In the genomic region with DNA sequence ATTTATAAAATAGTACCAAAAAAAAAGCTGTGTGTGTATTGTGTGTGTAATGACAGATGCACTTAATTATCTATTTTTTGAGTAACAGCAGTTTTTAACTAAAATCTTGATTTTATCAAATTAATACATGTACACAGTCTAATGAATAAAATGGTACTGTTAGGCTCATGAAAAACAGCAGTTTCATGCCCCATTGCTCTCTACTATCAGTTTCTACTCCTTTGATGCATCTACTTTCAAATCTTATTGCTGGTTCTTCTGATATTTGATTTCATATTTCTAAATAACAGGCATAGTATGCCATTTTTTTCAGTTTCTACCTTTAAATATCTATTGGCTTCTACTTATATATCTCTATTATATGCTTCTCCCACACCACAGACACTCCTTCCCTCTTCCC, we compare ENCODE assay signal across 21 cellular contexts.
DNase-seq lines count a peak whose midpoint lies in the region; ATAC-seq and TF ChIP-seq lines count a peak whose summit lies in the region.
"Had no signal": no experiment of that assay in that cellular context is flagged by ENCODE, and none has a peak within 500 bp of the region (broad histone marks: within the 10 kb centered on the region; RNA-seq: fewer than 3 reads in every experiment).

No MANE protein-coding gene starts in this region.

- TF ChIP-seq CTCF in glutamatergic neuron (IDR thresholded peaks at IDR 0.05; ENCODE audit: partially characterized antibody, unreplicated experiment): no peak
- TF ChIP-seq CTCF in right lobe of liver (IDR thresholded peaks at IDR 0.05): no peak
- TF ChIP-seq CTCF in gastrocnemius medialis (IDR thresholded peaks at IDR 0.05 in 4 of 5, conservative IDR thresholded peaks at IDR 0.05 in 1 of 5): no peak

- ATAC-seq in GM18502 (IDR thresholded peaks at IDR 0.05; ENCODE audit: poor library complexity, unreplicated experiment) (peak; percentile 69), GM19397 (IDR thresholded peaks at IDR 0.05; ENCODE audit: unreplicated experiment) (peak; percentile 58), GM21825 (IDR thresholded peaks at IDR 0.05; ENCODE audit: unreplicated experiment) (peak; percentile 73), HG03196 (IDR thresholded peaks at IDR 0.05; ENCODE audit: unreplicated experiment) (peak; percentile 59), right lobe of liver (no peak), gastrocnemius medialis (no peak)
- ATAC-seq: A549, left lung had no signal

- TF ChIP-seq POLR2A in right lobe of liver (IDR thresholded peaks at IDR 0.05) (no peak), gastrocnemius medialis (IDR thresholded peaks at IDR 0.05) (no peak)

- no peak overlapping the region for H3K27ac ChIP-seq in right lobe of liver
- no peak overlapping the region for H3K27ac ChIP-seq in gastrocnemius medialis
- H3K27ac ChIP-seq: A549, KMS-11, left lung, ovary, transverse colon had no signal

- peaks cover 5% of the 10 kb centered on the region for H3K36me3 Mint-ChIP-seq in glutamatergic neuron (ENCODE audit: unreplicated experiment)
- H3K36me3 Mint-ChIP-seq in immature natural killer cell: peaks cover 0 to 4% (median 3%) of the 10 kb centered on the region in 3 donors
- H3K36me3 Mint-ChIP-seq: CD14-positive monocyte had no signal

- H3K4me3 ChIP-seq in right lobe of liver (no peak overlapping the region), gastrocnemius medialis (no peak overlapping the region)
- H3K4me3 ChIP-seq: A549, left lung, ovary, transverse colon had no signal

- H3K4me3 Mint-ChIP-seq in glutamatergic neuron (ENCODE audit: unreplicated experiment) (no peak overlapping the region), immature natural killer cell (no peak overlapping the region)
- H3K4me3 Mint-ChIP-seq: CD14-positive monocyte; T-helper 2 cell treated with Interferon-gamma antibody and Interleukin-4, amounts not matched to agents 5 μg/mL and 100 μg/mL, for 36 hours had no signal

- intact Hi-C loops in right lobe of liver (cut with DNase I) (no loop called here), gastrocnemius medialis (cut with DNase I; ENCODE audit: low total_unique reads) (no loop called here)

- H3K36me3 ChIP-seq in right lobe of liver: no peaks in the 10 kb centered on the region
- H3K36me3 ChIP-seq in gastrocnemius medialis: no peaks in the 10 kb centered on the region
- H3K36me3 ChIP-seq: left lung, ovary, transverse colon had no signal

- H3K27me3 Mint-ChIP-seq in glutamatergic neuron (ENCODE audit: unreplicated experiment) (no peaks in the 10 kb centered on the region), immature natural killer cell (ENCODE audit: low read depth in 3 of 3) (peaks cover 0 to 2% (median 0%) of the 10 kb centered on the region in 3 donors)

- H3K9me3 ChIP-seq in right lobe of liver: no peaks in the 10 kb centered on the region
- no peaks in the 10 kb centered on the region for H3K9me3 ChIP-seq in gastrocnemius medialis
- H3K9me3 ChIP-seq: A549, ovary, transverse colon had no signal

- DNase-seq in glutamatergic neuron (no peak), immature natural killer cell (no peak), right lobe of liver (no peak), gastrocnemius medialis (no peak)
- DNase-seq: activated naive CD4-positive, alpha-beta T cell; DMS79 treated with DMSO at 0.1 percent for 48 hours; left lung; NCI-H1105 treated with DMSO at 0.1 percent for 48 hours; NCI-H2171; ovary; SIG-M5; stimulated activated CD4-positive, alpha-beta T cell treated with anti-CD3 and anti-CD28 coated beads, Interleukin-4, amount 100 ng/mL, for 4 hours; transverse colon had no signal

- H3K4me1 Mint-ChIP-seq in glutamatergic neuron (ENCODE audit: low read depth, unreplicated experiment) (no peaks in the 10 kb centered on the region), immature natural killer cell (no peaks in the 10 kb centered on the region)
- H3K4me1 Mint-ChIP-seq: CD14-positive monocyte had no signal

- H3K27ac Mint-ChIP-seq in glutamatergic neuron (ENCODE audit: unreplicated experiment): no peak overlapping the region
- no peak overlapping the region for H3K27ac Mint-ChIP-seq in immature natural killer cell
- H3K27ac Mint-ChIP-seq: T-helper 2 cell treated with Interferon-gamma antibody and Interleukin-4, amounts not matched to agents 5 μg/mL and 100 μg/mL, for 36 hours had no signal

- H3K9me3 Mint-ChIP-seq in glutamatergic neuron (ENCODE audit: unreplicated experiment): peaks cover 2% of the 10 kb centered on the region
- H3K9me3 Mint-ChIP-seq in immature natural killer cell: peaks cover 0 to 15% (median 3%) of the 10 kb centered on the region in 6 donors
- H3K9me3 Mint-ChIP-seq: T-helper 2 cell treated with Interferon-gamma antibody and Interleukin-4, amounts not matched to agents 5 μg/mL and 100 μg/mL, for 36 hours had no signal

- no peaks in the 10 kb centered on the region for H3K4me1 ChIP-seq in right lobe of liver
- no peaks in the 10 kb centered on the region for H3K4me1 ChIP-seq in gastrocnemius medialis
- H3K4me1 ChIP-seq: A549, left lung, transverse colon had no signal

- in situ Hi-C loops in gastrocnemius medialis (cut with MboI; ENCODE audit: low sequenced_read_pairs in 4 of 4): no loop called here

- H3K27me3 ChIP-seq in right lobe of liver (no peaks in the 10 kb centered on the region), gastrocnemius medialis (no peaks in the 10 kb centered on the region)
- H3K27me3 ChIP-seq: left lung, ovary, transverse colon had no signal

Comparison
In these comparisons a context has a peak if more than half of its experiments do, and no peak if none do; other contexts are left out.
1. ATAC-seq: peak in GM18502 (single experiment), GM19397 (single experiment), GM21825 (single experiment) and HG03196 (single experiment); none in right lobe of liver (0 of 4) and gastrocnemius medialis (0 of 2).